ENCODE assay signal across 18 cellular contexts in genomic region chr2:44579837-44580230, GRCh38.
A peak's percentile ranks its signal among the peaks of the same experiment; 100 is the strongest.
DNase-seq lines count a peak whose midpoint lies in the region; ATAC-seq lines count a peak whose summit lies in the region.
"Had no signal": no experiment of that assay in that cellular context is flagged by ENCODE, and none has a peak within 500 bp of the region (broad histone marks: within the 10 kb centered on the region; RNA-seq: fewer than 3 reads in every experiment).

No MANE protein-coding gene starts in this region.

- peak overlapping the region; percentile 57 for H3K4me3 ChIP-seq in endocrine pancreas (ENCODE audit: control insufficient read depth, insufficient read depth, low read length)
- H3K4me3 ChIP-seq: A549 had no signal

- H3K4me1 Mint-ChIP-seq in activated naive CD8-positive, alpha-beta T cell (ENCODE audit: low read depth): peaks cover 49% of the 10 kb centered on the region
- peaks cover 39% of the 10 kb centered on the region for H3K4me1 Mint-ChIP-seq in activated naive CD8-positive, alpha-beta T cell treated with anti-CD3 and anti-CD28 coated beads for 36 hours
- peaks cover 27% of the 10 kb centered on the region for H3K4me1 Mint-ChIP-seq in stimulated activated memory B cell treated with anti-CD40 and anti-IgM and Interleukin-4, amounts not matched to agents 10 μg/mL and 1 μg/mL and 100 μg/mL, for 72 hours

- H3K9me3 ChIP-seq in endocrine pancreas (ENCODE audit: control insufficient read depth, low read length): no peaks in the 10 kb centered on the region
- H3K9me3 ChIP-seq: A549 had no signal

- H3K4me1 ChIP-seq in endocrine pancreas (ENCODE audit: control insufficient read depth, insufficient read depth, low read length): peaks cover 11% of the 10 kb centered on the region

- H3K27ac Mint-ChIP-seq in activated naive CD8-positive, alpha-beta T cell: peak overlapping the region; percentile 81
- H3K27ac Mint-ChIP-seq in activated naive CD8-positive, alpha-beta T cell treated with anti-CD3 and anti-CD28 coated beads for 36 hours: no peak overlapping the region
- H3K27ac Mint-ChIP-seq in stimulated activated memory B cell treated with anti-CD40 and anti-IgM and Interleukin-4, amounts not matched to agents 10 μg/mL and 1 μg/mL and 100 μg/mL, for 72 hours: peak overlapping the region; percentile 78
- H3K27ac Mint-ChIP-seq: CD4-positive, CD25-positive, alpha-beta regulatory T cell; IgD-negative memory B cell had no signal

- no peaks in the 10 kb centered on the region for H3K27me3 Mint-ChIP-seq in activated naive CD8-positive, alpha-beta T cell
- no peaks in the 10 kb centered on the region for H3K27me3 Mint-ChIP-seq in activated naive CD8-positive, alpha-beta T cell treated with anti-CD3 and anti-CD28 coated beads for 36 hours
- no peaks in the 10 kb centered on the region for H3K27me3 Mint-ChIP-seq in stimulated activated memory B cell treated with anti-CD40 and anti-IgM and Interleukin-4, amounts not matched to agents 10 μg/mL and 1 μg/mL and 100 μg/mL, for 72 hours
- H3K27me3 Mint-ChIP-seq: CD4-positive, CD25-positive, alpha-beta regulatory T cell; IgD-negative memory B cell had no signal

- H3K27me3 ChIP-seq in endocrine pancreas (ENCODE audit: control insufficient read depth, insufficient read depth, low read length): no peaks in the 10 kb centered on the region

- ATAC-seq in stimulated activated memory B cell treated with anti-CD40 and anti-IgM and Interleukin-4, amounts not matched to agents 10 μg/mL and 1 μg/mL and 100 μg/mL, for 72 hours: no peak
- ATAC-seq in HG03460 (IDR thresholded peaks at IDR 0.05; ENCODE audit: unreplicated experiment): no peak
- ATAC-seq: A549, Right ventricle myocardium inferior had no signal

- no peak for DNase-seq in activated naive CD8-positive, alpha-beta T cell treated with anti-CD3 and anti-CD28 coated beads for 36 hours
- DNase-seq in RPMI7951 (ENCODE audit: low read depth) (peak; percentile 3), NCI-H2107 treated with DMSO at 0.1 percent for 48 hours (lab: John Stamatoyannopoulos, UW; ENCODE audit: unreplicated experiment) (no peak), NCI-H1930 (lab: John Stamatoyannopoulos, UW) (no peak)
- DNase-seq: Calu3; CD4-positive, CD25-positive, alpha-beta regulatory T cell; NCI-H1436 treated with DMSO at 0.1 percent for 48 hours; NCI-H2081 treated with DMSO at 0.1 percent for 48 hours; NCI-H526 treated with DMSO at 0.1 percent for 48 hours; NK-92 treated with Interleukin-12 subunit alpha and Interleukin-12 subunit beta, amount 100 ng/mL, for 24 hours; OCI-M1 had no signal

- peak overlapping the region; percentile 22 for H3K4me3 Mint-ChIP-seq in activated naive CD8-positive, alpha-beta T cell
- H3K4me3 Mint-ChIP-seq in activated naive CD8-positive, alpha-beta T cell treated with anti-CD3 and anti-CD28 coated beads for 36 hours: no peak overlapping the region
- H3K4me3 Mint-ChIP-seq in stimulated activated memory B cell treated with anti-CD40 and anti-IgM and Interleukin-4, amounts not matched to agents 10 μg/mL and 1 μg/mL and 100 μg/mL, for 72 hours: no peak overlapping the region
- H3K4me3 Mint-ChIP-seq: CD4-positive, CD25-positive, alpha-beta regulatory T cell; IgD-negative memory B cell had no signal

- peaks cover 2% of the 10 kb centered on the region for H3K36me3 Mint-ChIP-seq in activated naive CD8-positive, alpha-beta T cell
- no peaks in the 10 kb centered on the region for H3K36me3 Mint-ChIP-seq in activated naive CD8-positive, alpha-beta T cell treated with anti-CD3 and anti-CD28 coated beads for 36 hours
- H3K36me3 Mint-ChIP-seq in stimulated activated memory B cell treated with anti-CD40 and anti-IgM and Interleukin-4, amounts not matched to agents 10 μg/mL and 1 μg/mL and 100 μg/mL, for 72 hours: no peaks in the 10 kb centered on the region
- H3K36me3 Mint-ChIP-seq: CD4-positive, CD25-positive, alpha-beta regulatory T cell; IgD-negative memory B cell had no signal

- no peaks in the 10 kb centered on the region for H3K9me3 Mint-ChIP-seq in activated naive CD8-positive, alpha-beta T cell (ENCODE audit: low read depth)
- no peaks in the 10 kb centered on the region for H3K9me3 Mint-ChIP-seq in activated naive CD8-positive, alpha-beta T cell treated with anti-CD3 and anti-CD28 coated beads for 36 hours
- no peaks in the 10 kb centered on the region for H3K9me3 Mint-ChIP-seq in stimulated activated memory B cell treated with anti-CD40 and anti-IgM and Interleukin-4, amounts not matched to agents 10 μg/mL and 1 μg/mL and 100 μg/mL, for 72 hours
- H3K9me3 Mint-ChIP-seq: CD4-positive, CD25-positive, alpha-beta regulatory T cell; IgD-negative memory B cell had no signal

- no peak overlapping the region for H3K9ac ChIP-seq in endocrine pancreas (ENCODE audit: control insufficient read depth, insufficient read depth, low read length)

- H3K36me3 ChIP-seq in endocrine pancreas (ENCODE audit: control insufficient read depth, insufficient read depth, low read length): no peaks in the 10 kb centered on the region
